Comparison of ENCODE assay signal across 1 cellular context in the genomic region with DNA sequence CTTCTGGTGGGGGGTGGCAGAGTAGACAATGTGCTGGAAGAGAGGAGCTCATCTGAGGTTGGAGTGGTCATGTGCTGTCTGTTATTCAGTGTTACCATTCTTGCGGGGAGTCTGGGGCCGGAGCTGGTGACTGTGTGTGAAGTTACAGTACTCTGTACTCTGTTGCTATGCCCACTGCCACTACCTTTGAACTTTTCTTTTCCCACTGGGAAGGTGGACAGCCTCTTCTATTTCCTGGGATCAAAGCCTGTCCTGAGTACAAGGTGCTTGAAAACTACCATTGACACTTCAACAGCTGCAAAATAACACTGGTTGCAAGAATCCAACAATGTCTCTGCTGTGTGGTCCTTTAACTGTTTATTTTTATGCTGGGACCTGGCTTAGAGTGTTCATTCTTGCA.
A peak's percentile ranks its signal among the peaks of the same experiment; 100 is the strongest.
TF ChIP-seq lines count a peak whose summit lies in the region.

No MANE protein-coding gene starts in this region.

TF ChIP-seq in HepG2, 621 proteins besides CTCF, POLR2A, EP300 and RAD21 (continued from another document and continues in another):
- TF ChIP-seq, protein P1, sequence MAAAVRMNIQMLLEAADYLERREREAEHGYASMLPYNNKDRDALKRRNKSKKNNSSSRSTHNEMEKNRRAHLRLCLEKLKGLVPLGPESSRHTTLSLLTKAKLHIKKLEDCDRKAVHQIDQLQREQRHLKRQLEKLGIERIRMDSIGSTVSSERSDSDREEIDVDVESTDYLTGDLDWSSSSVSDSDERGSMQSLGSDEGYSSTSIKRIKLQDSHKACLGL (CRISPR knock-in tag; IDR thresholded peaks at IDR 0.05), result no peak
- TF ChIP-seq ZNF652 (CRISPR knock-in tag; IDR thresholded peaks at IDR 0.05; ENCODE audit: borderline replicate concordance, low read depth) (0 out of 2 replicates have a peak, but pooled peaks have one; percentile 28), PITX1 (CRISPR knock-in tag; IDR thresholded peaks at IDR 0.05) (0 out of 2 replicates have a peak, but pooled peaks have one; percentile 21), ZNF552 (CRISPR knock-in tag; IDR thresholded peaks at IDR 0.05; ENCODE audit: borderline replicate concordance) (no peak), SOX5 (CRISPR knock-in tag; IDR thresholded peaks at IDR 0.05; ENCODE audit: borderline replicate concordance) (peak; percentile 82), ZNF367 (CRISPR knock-in tag; IDR thresholded peaks at IDR 0.05; ENCODE audit: borderline replicate concordance) (no peak), FOXK1 (CRISPR knock-in tag; IDR thresholded peaks at IDR 0.05; ENCODE audit: borderline replicate concordance, low read depth) (no peak), ARNT2 (CRISPR knock-in tag; IDR thresholded peaks at IDR 0.05; ENCODE audit: low read depth) (no peak), NR2F6 (IDR thresholded peaks at IDR 0.05) (0 out of 2 replicates have a peak, but pooled peaks have one; percentile 38), NR2F6 (CRISPR knock-in tag; IDR thresholded peaks at IDR 0.05) (peak; percentile 19; the same call in 1 of the 2 replicates), MBD4 (IDR thresholded peaks at IDR 0.05; ENCODE audit: borderline replicate concordance, low read length) (no peak), SETDB1 (CRISPR knock-in tag; IDR thresholded peaks at IDR 0.05; ENCODE audit: borderline replicate concordance) (no peak), PAWR (CRISPR knock-in tag; IDR thresholded peaks at IDR 0.05; ENCODE audit: borderline replicate concordance) (no peak), SAP130 (CRISPR knock-in tag; IDR thresholded peaks at IDR 0.05; ENCODE audit: low read depth) (peak; percentile 71), NCOR1 (IDR thresholded peaks at IDR 0.05; ENCODE audit: borderline replicate concordance, low read length) (peak; percentile 81), SP140L (CRISPR knock-in tag; IDR thresholded peaks at IDR 0.05; ENCODE audit: borderline replicate concordance) (no peak), ZNF225 (CRISPR knock-in tag; IDR thresholded peaks at IDR 0.05) (no peak), ZNF451 (CRISPR knock-in tag; IDR thresholded peaks at IDR 0.05) (no peak), ATF1 (CRISPR knock-in tag; IDR thresholded peaks at IDR 0.05) (no peak), ZFYVE20 (CRISPR knock-in tag; IDR thresholded peaks at IDR 0.05; ENCODE audit: borderline replicate concordance, low read depth) (no peak), YY1 (IDR thresholded peaks at IDR 0.05; ENCODE audit: insufficient read depth, insufficient replicate concordance, low read depth, low read length) (no peak), ZNF230 (CRISPR knock-in tag; IDR thresholded peaks at IDR 0.05) (no peak), TBX3 (IDR thresholded peaks at IDR 0.05; ENCODE audit: borderline replicate concordance) (peak; percentile 45; the same call in 1 of the 2 replicates), PHF5A (CRISPR knock-in tag; IDR thresholded peaks at IDR 0.05; ENCODE audit: low read depth, unreplicated experiment) (no peak), IKZF1 (IDR thresholded peaks at IDR 0.05) (no peak), ZNF605 (CRISPR knock-in tag; IDR thresholded peaks at IDR 0.05) (0 out of 2 replicates have a peak, but pooled peaks have one; percentile 32), HNRNPK (IDR thresholded peaks at IDR 0.05; ENCODE audit: low read depth, low read length, poor library complexity, severe bottlenecking) (no peak), ETV6 (CRISPR knock-in tag; conservative IDR thresholded peaks at IDR 0.05) (no peak), JDP2 (CRISPR knock-in tag; IDR thresholded peaks at IDR 0.05; ENCODE audit: borderline replicate concordance) (no peak), HDAC2 (CRISPR knock-in tag; IDR thresholded peaks at IDR 0.05) (peak; percentile 75; the same call in 1 of the 2 replicates), DR1 (CRISPR knock-in tag; IDR thresholded peaks at IDR 0.05) (no peak), NONO (IDR thresholded peaks at IDR 0.05) (no peak), NONO (CRISPR knock-in tag; conservative IDR thresholded peaks at IDR 0.05) (0 out of 2 replicates have a peak, but pooled peaks have one; percentile 41), ZNF790 (CRISPR knock-in tag; IDR thresholded peaks at IDR 0.05; ENCODE audit: borderline replicate concordance) (no peak), HOXD1 (CRISPR knock-in tag; IDR thresholded peaks at IDR 0.05) (no peak; the same call in 1 of the 2 replicates), RORA (CRISPR knock-in tag; IDR thresholded peaks at IDR 0.05) (no peak), MIER3 (CRISPR knock-in tag; IDR thresholded peaks at IDR 0.05; ENCODE audit: borderline replicate concordance) (0 out of 2 replicates have a peak, but pooled peaks have one; percentile 17), ZNF501 (CRISPR knock-in tag; IDR thresholded peaks at IDR 0.05) (0 out of 2 replicates have a peak, but pooled peaks have one; percentile 5), ZKSCAN8 (CRISPR knock-in tag; IDR thresholded peaks at IDR 0.05; ENCODE audit: borderline replicate concordance) (no peak), ZNF562 (CRISPR knock-in tag; IDR thresholded peaks at IDR 0.05; ENCODE audit: borderline replicate concordance) (no peak), ZNF780A (CRISPR knock-in tag; IDR thresholded peaks at IDR 0.05) (no peak), TAF1 (CRISPR knock-in tag; IDR thresholded peaks at IDR 0.05) (no peak), KLF12 (CRISPR knock-in tag; IDR thresholded peaks at IDR 0.05; ENCODE audit: borderline replicate concordance) (no peak), SRSF4 (IDR thresholded peaks at IDR 0.05; ENCODE audit: low read depth, low read length, poor library complexity, severe bottlenecking) (no peak)
- TF ChIP-seq, protein P2, sequence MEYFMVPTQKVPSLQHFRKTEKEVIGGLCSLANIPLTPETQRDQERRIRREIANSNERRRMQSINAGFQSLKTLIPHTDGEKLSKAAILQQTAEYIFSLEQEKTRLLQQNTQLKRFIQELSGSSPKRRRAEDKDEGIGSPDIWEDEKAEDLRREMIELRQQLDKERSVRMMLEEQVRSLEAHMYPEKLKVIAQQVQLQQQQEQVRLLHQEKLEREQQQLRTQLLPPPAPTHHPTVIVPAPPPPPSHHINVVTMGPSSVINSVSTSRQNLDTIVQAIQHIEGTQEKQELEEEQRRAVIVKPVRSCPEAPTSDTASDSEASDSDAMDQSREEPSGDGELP (IDR thresholded peaks at IDR 0.05; ENCODE audit: borderline replicate concordance, low read depth), result peak; percentile 72
- TF ChIP-seq, protein P3, sequence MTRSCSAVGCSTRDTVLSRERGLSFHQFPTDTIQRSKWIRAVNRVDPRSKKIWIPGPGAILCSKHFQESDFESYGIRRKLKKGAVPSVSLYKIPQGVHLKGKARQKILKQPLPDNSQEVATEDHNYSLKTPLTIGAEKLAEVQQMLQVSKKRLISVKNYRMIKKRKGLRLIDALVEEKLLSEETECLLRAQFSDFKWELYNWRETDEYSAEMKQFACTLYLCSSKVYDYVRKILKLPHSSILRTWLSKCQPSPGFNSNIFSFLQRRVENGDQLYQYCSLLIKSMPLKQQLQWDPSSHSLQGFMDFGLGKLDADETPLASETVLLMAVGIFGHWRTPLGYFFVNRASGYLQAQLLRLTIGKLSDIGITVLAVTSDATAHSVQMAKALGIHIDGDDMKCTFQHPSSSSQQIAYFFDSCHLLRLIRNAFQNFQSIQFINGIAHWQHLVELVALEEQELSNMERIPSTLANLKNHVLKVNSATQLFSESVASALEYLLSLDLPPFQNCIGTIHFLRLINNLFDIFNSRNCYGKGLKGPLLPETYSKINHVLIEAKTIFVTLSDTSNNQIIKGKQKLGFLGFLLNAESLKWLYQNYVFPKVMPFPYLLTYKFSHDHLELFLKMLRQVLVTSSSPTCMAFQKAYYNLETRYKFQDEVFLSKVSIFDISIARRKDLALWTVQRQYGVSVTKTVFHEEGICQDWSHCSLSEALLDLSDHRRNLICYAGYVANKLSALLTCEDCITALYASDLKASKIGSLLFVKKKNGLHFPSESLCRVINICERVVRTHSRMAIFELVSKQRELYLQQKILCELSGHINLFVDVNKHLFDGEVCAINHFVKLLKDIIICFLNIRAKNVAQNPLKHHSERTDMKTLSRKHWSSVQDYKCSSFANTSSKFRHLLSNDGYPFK (CRISPR knock-in tag; IDR thresholded peaks at IDR 0.05; ENCODE audit: borderline replicate concordance), result no peak
- TF ChIP-seq, protein P4, sequence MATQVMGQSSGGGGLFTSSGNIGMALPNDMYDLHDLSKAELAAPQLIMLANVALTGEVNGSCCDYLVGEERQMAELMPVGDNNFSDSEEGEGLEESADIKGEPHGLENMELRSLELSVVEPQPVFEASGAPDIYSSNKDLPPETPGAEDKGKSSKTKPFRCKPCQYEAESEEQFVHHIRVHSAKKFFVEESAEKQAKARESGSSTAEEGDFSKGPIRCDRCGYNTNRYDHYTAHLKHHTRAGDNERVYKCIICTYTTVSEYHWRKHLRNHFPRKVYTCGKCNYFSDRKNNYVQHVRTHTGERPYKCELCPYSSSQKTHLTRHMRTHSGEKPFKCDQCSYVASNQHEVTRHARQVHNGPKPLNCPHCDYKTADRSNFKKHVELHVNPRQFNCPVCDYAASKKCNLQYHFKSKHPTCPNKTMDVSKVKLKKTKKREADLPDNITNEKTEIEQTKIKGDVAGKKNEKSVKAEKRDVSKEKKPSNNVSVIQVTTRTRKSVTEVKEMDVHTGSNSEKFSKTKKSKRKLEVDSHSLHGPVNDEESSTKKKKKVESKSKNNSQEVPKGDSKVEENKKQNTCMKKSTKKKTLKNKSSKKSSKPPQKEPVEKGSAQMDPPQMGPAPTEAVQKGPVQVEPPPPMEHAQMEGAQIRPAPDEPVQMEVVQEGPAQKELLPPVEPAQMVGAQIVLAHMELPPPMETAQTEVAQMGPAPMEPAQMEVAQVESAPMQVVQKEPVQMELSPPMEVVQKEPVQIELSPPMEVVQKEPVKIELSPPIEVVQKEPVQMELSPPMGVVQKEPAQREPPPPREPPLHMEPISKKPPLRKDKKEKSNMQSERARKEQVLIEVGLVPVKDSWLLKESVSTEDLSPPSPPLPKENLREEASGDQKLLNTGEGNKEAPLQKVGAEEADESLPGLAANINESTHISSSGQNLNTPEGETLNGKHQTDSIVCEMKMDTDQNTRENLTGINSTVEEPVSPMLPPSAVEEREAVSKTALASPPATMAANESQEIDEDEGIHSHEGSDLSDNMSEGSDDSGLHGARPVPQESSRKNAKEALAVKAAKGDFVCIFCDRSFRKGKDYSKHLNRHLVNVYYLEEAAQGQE (IDR thresholded peaks at IDR 0.05; ENCODE audit: borderline replicate concordance in 1 of 2, low read depth in 1 of 2, low read length in 2 of 2), result peak in 1 of 2 experiments; percentile 36; a peak in 1 of 4 replicates
- TF ChIP-seq, protein P5, sequence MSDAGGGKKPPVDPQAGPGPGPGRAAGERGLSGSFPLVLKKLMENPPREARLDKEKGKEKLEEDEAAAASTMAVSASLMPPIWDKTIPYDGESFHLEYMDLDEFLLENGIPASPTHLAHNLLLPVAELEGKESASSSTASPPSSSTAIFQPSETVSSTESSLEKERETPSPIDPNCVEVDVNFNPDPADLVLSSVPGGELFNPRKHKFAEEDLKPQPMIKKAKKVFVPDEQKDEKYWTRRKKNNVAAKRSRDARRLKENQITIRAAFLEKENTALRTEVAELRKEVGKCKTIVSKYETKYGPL (CRISPR knock-in tag; IDR thresholded peaks at IDR 0.05), result no peak
- TF ChIP-seq, protein P6, sequence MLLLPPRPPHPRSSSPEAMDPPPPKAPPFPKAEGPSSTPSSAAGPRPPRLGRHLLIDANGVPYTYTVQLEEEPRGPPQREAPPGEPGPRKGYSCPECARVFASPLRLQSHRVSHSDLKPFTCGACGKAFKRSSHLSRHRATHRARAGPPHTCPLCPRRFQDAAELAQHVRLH (CRISPR knock-in tag; IDR thresholded peaks at IDR 0.05; ENCODE audit: borderline replicate concordance, low read depth), result no peak
- TF ChIP-seq, protein P7, sequence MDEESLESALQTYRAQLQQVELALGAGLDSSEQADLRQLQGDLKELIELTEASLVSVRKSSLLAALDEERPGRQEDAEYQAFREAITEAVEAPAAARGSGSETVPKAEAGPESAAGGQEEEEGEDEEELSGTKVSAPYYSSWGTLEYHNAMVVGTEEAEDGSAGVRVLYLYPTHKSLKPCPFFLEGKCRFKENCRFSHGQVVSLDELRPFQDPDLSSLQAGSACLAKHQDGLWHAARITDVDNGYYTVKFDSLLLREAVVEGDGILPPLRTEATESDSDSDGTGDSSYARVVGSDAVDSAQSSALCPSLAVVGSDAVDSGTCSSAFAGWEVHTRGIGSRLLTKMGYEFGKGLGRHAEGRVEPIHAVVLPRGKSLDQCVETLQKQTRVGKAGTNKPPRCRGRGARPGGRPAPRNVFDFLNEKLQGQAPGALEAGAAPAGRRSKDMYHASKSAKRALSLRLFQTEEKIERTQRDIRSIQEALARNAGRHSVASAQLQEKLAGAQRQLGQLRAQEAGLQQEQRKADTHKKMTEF (CRISPR knock-in tag; IDR thresholded peaks at IDR 0.05), result 0 out of 2 replicates have a peak, but pooled peaks have one; percentile 44
- TF ChIP-seq, protein P8, sequence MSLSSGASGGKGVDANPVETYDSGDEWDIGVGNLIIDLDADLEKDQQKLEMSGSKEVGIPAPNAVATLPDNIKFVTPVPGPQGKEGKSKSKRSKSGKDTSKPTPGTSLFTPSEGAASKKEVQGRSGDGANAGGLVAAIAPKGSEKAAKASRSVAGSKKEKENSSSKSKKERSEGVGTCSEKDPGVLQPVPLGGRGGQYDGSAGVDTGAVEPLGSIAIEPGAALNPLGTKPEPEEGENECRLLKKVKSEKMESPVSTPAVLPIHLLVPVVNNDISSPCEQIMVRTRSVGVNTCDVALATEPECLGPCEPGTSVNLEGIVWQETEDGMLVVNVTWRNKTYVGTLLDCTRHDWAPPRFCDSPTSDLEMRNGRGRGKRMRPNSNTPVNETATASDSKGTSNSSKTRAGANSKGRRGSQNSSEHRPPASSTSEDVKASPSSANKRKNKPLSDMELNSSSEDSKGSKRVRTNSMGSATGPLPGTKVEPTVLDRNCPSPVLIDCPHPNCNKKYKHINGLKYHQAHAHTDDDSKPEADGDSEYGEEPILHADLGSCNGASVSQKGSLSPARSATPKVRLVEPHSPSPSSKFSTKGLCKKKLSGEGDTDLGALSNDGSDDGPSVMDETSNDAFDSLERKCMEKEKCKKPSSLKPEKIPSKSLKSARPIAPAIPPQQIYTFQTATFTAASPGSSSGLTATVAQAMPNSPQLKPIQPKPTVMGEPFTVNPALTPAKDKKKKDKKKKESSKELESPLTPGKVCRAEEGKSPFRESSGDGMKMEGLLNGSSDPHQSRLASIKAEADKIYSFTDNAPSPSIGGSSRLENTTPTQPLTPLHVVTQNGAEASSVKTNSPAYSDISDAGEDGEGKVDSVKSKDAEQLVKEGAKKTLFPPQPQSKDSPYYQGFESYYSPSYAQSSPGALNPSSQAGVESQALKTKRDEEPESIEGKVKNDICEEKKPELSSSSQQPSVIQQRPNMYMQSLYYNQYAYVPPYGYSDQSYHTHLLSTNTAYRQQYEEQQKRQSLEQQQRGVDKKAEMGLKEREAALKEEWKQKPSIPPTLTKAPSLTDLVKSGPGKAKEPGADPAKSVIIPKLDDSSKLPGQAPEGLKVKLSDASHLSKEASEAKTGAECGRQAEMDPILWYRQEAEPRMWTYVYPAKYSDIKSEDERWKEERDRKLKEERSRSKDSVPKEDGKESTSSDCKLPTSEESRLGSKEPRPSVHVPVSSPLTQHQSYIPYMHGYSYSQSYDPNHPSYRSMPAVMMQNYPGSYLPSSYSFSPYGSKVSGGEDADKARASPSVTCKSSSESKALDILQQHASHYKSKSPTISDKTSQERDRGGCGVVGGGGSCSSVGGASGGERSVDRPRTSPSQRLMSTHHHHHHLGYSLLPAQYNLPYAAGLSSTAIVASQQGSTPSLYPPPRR (CRISPR knock-in tag; IDR thresholded peaks at IDR 0.05; ENCODE audit: borderline replicate concordance), result peak; percentile 82
- TF ChIP-seq, protein P9, sequence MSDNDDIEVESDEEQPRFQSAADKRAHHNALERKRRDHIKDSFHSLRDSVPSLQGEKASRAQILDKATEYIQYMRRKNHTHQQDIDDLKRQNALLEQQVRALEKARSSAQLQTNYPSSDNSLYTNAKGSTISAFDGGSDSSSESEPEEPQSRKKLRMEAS (IDR thresholded peaks at IDR 0.05), result no peak
